ENCODE assay signal across 8 cellular contexts in the genomic region with DNA sequence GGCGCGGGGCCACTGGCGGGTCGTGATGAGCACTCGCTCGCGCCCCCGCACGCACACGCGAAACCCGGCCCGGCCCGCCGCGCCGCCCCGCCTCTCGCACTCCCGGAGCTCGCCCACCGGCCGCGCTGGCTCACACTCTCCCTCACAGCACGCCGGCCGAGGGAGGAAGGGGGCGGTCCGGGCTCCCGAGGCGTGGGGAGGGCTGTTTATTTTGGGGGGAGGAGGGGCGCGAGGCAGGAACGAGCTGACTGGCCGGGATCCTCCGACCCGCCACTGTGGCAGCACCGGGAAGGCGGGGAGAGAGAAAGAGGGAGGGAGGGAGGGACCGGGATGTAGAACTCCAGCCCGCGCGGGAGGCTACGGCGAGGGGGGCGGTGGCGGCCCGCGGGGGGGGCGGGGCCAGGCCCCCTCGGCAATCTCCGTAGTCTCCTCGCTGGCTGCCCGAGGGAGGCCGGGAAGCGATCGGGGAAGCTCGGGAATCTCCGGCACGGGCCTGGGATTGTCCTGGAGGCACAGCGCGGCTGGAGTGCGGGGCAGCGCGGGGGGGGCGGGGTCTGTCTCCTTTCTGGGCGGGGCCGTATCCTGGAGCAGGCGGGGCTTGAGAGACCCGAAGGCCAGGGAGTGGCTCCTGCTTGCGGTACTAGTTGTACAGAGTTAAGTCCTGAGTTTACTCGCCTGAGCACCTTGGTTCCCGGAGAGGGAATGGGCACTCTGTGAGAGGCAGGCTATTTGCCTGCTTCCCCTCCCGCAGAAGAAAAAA. TPM values are rescaled to one million over a fixed set of nuclear protein-coding genes. Genes with fewer than 3 reads are reported as not detected.
A peak's percentile ranks its signal among the peaks of the same experiment; 100 is the strongest.
DNase-seq lines count a peak whose midpoint lies in the region; ATAC-seq and TF ChIP-seq lines count a peak whose summit lies in the region.

A gene with protein sequence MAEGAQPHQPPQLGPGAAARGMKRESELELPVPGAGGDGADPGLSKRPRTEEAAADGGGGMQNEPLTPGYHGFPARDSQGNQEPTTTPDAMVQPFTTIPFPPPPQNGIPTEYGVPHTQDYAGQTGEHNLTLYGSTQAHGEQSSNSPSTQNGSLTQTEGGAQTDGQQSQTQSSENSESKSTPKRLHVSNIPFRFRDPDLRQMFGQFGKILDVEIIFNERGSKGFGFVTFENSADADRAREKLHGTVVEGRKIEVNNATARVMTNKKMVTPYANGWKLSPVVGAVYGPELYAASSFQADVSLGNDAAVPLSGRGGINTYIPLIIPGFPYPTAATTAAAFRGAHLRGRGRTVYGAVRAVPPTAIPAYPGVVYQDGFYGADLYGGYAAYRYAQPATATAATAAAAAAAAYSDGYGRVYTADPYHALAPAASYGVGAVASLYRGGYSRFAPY (minus strand): TSS at position 179 of the 760 bp plus-strand sequence. CDS start 399 bp downstream, outside the sequence.

- H3K27me3 Mint-ChIP-seq in activated naive CD8-positive, alpha-beta T cell treated with anti-CD3 and anti-CD28 coated beads for 36 hours, result peaks cover 16% of the 10 kb centered on the region

- peak within 1 kb of the TSS; percentile 91 for H3K4me3 Mint-ChIP-seq in activated naive CD8-positive, alpha-beta T cell treated with anti-CD3 and anti-CD28 coated beads for 36 hours

- H3K27ac Mint-ChIP-seq in activated naive CD8-positive, alpha-beta T cell treated with anti-CD3 and anti-CD28 coated beads for 36 hours, result peak within 1 kb of the TSS; percentile 22

- peak within 1 kb of the TSS; percentile 84 to 94 for H3K9ac ChIP-seq in stomach smooth muscle (ENCODE audit: low read length in 2 of 2)

- no peaks in the 10 kb centered on the region for H3K9me3 Mint-ChIP-seq in activated naive CD8-positive, alpha-beta T cell treated with anti-CD3 and anti-CD28 coated beads for 36 hours

- H3K9me3 ChIP-seq in neutrophil (no peaks in the 10 kb centered on the region), stomach smooth muscle (ENCODE audit: control insufficient read depth in 2 of 2, low read length in 2 of 2) (no peaks in the 10 kb centered on the region)

- ATAC-seq in HG03039 (IDR thresholded peaks at IDR 0.05; ENCODE audit: unreplicated experiment), result no peak

- H3K36me3 Mint-ChIP-seq in activated naive CD8-positive, alpha-beta T cell treated with anti-CD3 and anti-CD28 coated beads for 36 hours, result no peaks in the 10 kb centered on the region

- H3K4me3 ChIP-seq in GM12864 (ENCODE audit: low read depth, low read length) (peak within 1 kb of the TSS; percentile 48), neutrophil (ENCODE audit: low read depth in 1 of 2, low read length in 1 of 2) (peak within 1 kb of the TSS; percentile 20 to 67), stomach smooth muscle (ENCODE audit: low read length in 2 of 2) (peak within 1 kb of the TSS; percentile 80 to 87)

- H3K36me3 ChIP-seq in neutrophil, result no peaks in the 10 kb centered on the region
- no peaks in the 10 kb centered on the region for H3K36me3 ChIP-seq in stomach smooth muscle (ENCODE audit: control insufficient read depth in 2 of 2, insufficient read depth in 2 of 2, low read length in 2 of 2)

- H3K27ac ChIP-seq in neutrophil (no peak within 1 kb of the TSS), stomach smooth muscle (ENCODE audit: low read length) (peak within 1 kb of the TSS; percentile 85)

- H3K4me1 Mint-ChIP-seq in activated naive CD8-positive, alpha-beta T cell treated with anti-CD3 and anti-CD28 coated beads for 36 hours, result peaks cover 20% of the 10 kb centered on the region

- TF ChIP-seq CTCF in GM12864 (IDR thresholded peaks at IDR 0.05; ENCODE audit: low read depth, low read length, missing control alignments) (no peak), neutrophil (IDR thresholded peaks at IDR 0.05) (no peak)

- H3K4me1 ChIP-seq in neutrophil (ENCODE audit: control insufficient read depth in 1 of 2, insufficient read depth in 1 of 2, low read depth in 1 of 2, low read length in 1 of 2), result peaks cover 5 to 14% of the 10 kb centered on the region in 2 experiments
- peaks cover 13% of the 10 kb centered on the region for H3K4me1 ChIP-seq in stomach smooth muscle (ENCODE audit: control insufficient read depth, insufficient read depth, low read length)

- H3K27me3 ChIP-seq in neutrophil (peaks cover 92% of the 10 kb centered on the region), stomach smooth muscle (ENCODE audit: control insufficient read depth in 1 of 2, insufficient read depth in 2 of 2, low read length in 2 of 2) (no peaks in the 10 kb centered on the region)

- DNase-seq in GM12864 (ENCODE audit: low read depth), result no peak
- peak; percentile 94 for DNase-seq in NCI-H1092 (lab: John Stamatoyannopoulos, UW)
- DNase-seq in SKM-1 (lab: John Stamatoyannopoulos, UW; ENCODE audit: unreplicated experiment), result peak; percentile 96
- peak; percentile 82 for DNase-seq in activated naive CD8-positive, alpha-beta T cell treated with anti-CD3 and anti-CD28 coated beads for 36 hours
- DNase-seq in globus pallidus (ENCODE audit: low spot score), result peak; percentile 93

RNA-seq across cellular contexts. Expression of the gene that starts here (rescaled TPM):
- total RNA-seq in activated naive CD8-positive, alpha-beta T cell treated with anti-CD3 and anti-CD28 coated beads for 36 hours, result 1 to 10 TPM; 3.7 to 4.7 TPM
